In genomic region chr19:2327773-2328400, GRCh38 we compare ENCODE assay signal across 1 cellular context.
TF ChIP-seq lines count a peak whose summit lies in the region.

No MANE protein-coding gene starts in this region.

TF ChIP-seq in H1, 55 proteins besides CTCF, POLR2A, EP300 and RAD21:
- no peak for TF ChIP-seq CHD2 (IDR thresholded peaks at IDR 0.05; ENCODE audit: low read length)
- peak; percentile 39 for TF ChIP-seq TAF1 (IDR thresholded peaks at IDR 0.05; ENCODE audit: low read depth, low read length)
- no peak for TF ChIP-seq SIRT6 (IDR thresholded peaks at IDR 0.05; ENCODE audit: low read length)
- TF ChIP-seq TCF12 (IDR thresholded peaks at IDR 0.05; ENCODE audit: low read depth, low read length), result no peak
- no peak for TF ChIP-seq CBX8 (IDR thresholded peaks at IDR 0.05; ENCODE audit: borderline replicate concordance, low read depth, low read length)
- no peak for TF ChIP-seq ZNF274 (IDR thresholded peaks at IDR 0.05; ENCODE audit: borderline replicate concordance, extremely low read depth, low read length)
- TF ChIP-seq KDM4A (IDR thresholded peaks at IDR 0.05; ENCODE audit: low read depth, low read length, severe bottlenecking), result no peak
- no peak for TF ChIP-seq EZH2 (IDR thresholded peaks at IDR 0.05; ENCODE audit: low read depth, low read length, severe bottlenecking)
- TF ChIP-seq TEAD4 (IDR thresholded peaks at IDR 0.05; ENCODE audit: low read depth, low read length), result no peak
- TF ChIP-seq JUND (IDR thresholded peaks at IDR 0.05; ENCODE audit: low read length), result no peak
- TF ChIP-seq BRCA1 (IDR thresholded peaks at IDR 0.05; ENCODE audit: low read depth, low read length), result no peak
- no peak for TF ChIP-seq TAF7 (optimal IDR thresholded peaks at IDR 0.05; ENCODE audit: borderline replicate concordance, low read depth, low read length)
- no peak for TF ChIP-seq KDM1A (IDR thresholded peaks at IDR 0.05; ENCODE audit: borderline replicate concordance, low read length)
- no peak for TF ChIP-seq BCL11A (IDR thresholded peaks at IDR 0.05; ENCODE audit: low read depth in 2 of 2, low read length in 2 of 2)
- no peak for TF ChIP-seq HDAC2 (IDR thresholded peaks at IDR 0.05; ENCODE audit: borderline replicate concordance in 1 of 2, low read depth in 2 of 2, low read length in 2 of 2)
- TF ChIP-seq CTBP2 (IDR thresholded peaks at IDR 0.05; ENCODE audit: borderline replicate concordance, insufficient read depth, insufficient read length, low read length), result no peak
- no peak for TF ChIP-seq BACH1 (IDR thresholded peaks at IDR 0.05; ENCODE audit: low read length)
- no peak for TF ChIP-seq NANOG (IDR thresholded peaks at IDR 0.05; ENCODE audit: insufficient read depth, low read depth, low read length, poor library complexity, severe bottlenecking)
- no peak for TF ChIP-seq SUZ12 (IDR thresholded peaks at IDR 0.05; ENCODE audit: low read length)
- TF ChIP-seq ATF2 (IDR thresholded peaks at IDR 0.05; ENCODE audit: low read length), result no peak; the same call in 1 of the 2 replicates
- TF ChIP-seq, protein P1, sequence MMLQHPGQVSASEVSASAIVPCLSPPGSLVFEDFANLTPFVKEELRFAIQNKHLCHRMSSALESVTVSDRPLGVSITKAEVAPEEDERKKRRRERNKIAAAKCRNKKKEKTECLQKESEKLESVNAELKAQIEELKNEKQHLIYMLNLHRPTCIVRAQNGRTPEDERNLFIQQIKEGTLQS (IDR thresholded peaks at IDR 0.05; ENCODE audit: insufficient read depth, low read depth, low read length), result no peak
- TF ChIP-seq YY1 (IDR thresholded peaks at IDR 0.05; ENCODE audit: low read depth, low read length), result 0 out of 2 replicates have a peak, but pooled peaks have one; percentile 10
- TF ChIP-seq TBP (IDR thresholded peaks at IDR 0.05; ENCODE audit: low read depth, low read length), result no peak
- TF ChIP-seq SP1 (IDR thresholded peaks at IDR 0.05; ENCODE audit: low read depth, low read length), result 0 out of 2 replicates have a peak, but pooled peaks have one; percentile 7
- no peak for TF ChIP-seq HDAC6 (IDR thresholded peaks at IDR 0.05; ENCODE audit: low read depth, low read length)
- TF ChIP-seq, protein P2, sequence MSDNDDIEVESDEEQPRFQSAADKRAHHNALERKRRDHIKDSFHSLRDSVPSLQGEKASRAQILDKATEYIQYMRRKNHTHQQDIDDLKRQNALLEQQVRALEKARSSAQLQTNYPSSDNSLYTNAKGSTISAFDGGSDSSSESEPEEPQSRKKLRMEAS (IDR thresholded peaks at IDR 0.05), result no peak
- no peak for TF ChIP-seq EGR1 (IDR thresholded peaks at IDR 0.05; ENCODE audit: borderline replicate concordance, low read depth, low read length)
- TF ChIP-seq SAP30 (IDR thresholded peaks at IDR 0.05; ENCODE audit: insufficient read depth, insufficient replicate concordance, low read length), result peak; percentile 21
- no peak for TF ChIP-seq JUN (IDR thresholded peaks at IDR 0.05; ENCODE audit: low read depth, low read length)
- TF ChIP-seq RBBP5 (IDR thresholded peaks at IDR 0.05; ENCODE audit: borderline replicate concordance, low read depth, low read length), result no peak
- TF ChIP-seq CREB1 (IDR thresholded peaks at IDR 0.05), result no peak
- TF ChIP-seq POLR2AphosphoS5 (IDR thresholded peaks at IDR 0.05; ENCODE audit: low read depth, low read length), result peak; percentile 50; the same call in 1 of the 2 replicates
- no peak for TF ChIP-seq SP2 (IDR thresholded peaks at IDR 0.05; ENCODE audit: low read length)
